1 cellular context compared by ENCODE assay signal in genomic region chr22:45101828-45102227, GRCh38.
TF ChIP-seq lines count a peak whose summit lies in the region.

No MANE protein-coding gene starts in this region.

TF ChIP-seq in K562, 482 proteins besides CTCF, POLR2A, EP300 and RAD21 (continued from another document):
- TF ChIP-seq RAD51 (IDR thresholded peaks at IDR 0.05; ENCODE audit: borderline replicate concordance, low read depth) (peak; percentile 44; the same call in 1 of the 2 replicates), MBD2 (IDR thresholded peaks at IDR 0.05; ENCODE audit: borderline replicate concordance, low read depth) (no peak), ZNF354B (CRISPR knock-in tag; IDR thresholded peaks at IDR 0.05) (no peak), MYC (IDR thresholded peaks at IDR 0.05; ENCODE audit: low read depth, low read length) (peak; percentile 70), MYC (CRISPR knock-in tag; IDR thresholded peaks at IDR 0.05; ENCODE audit: borderline replicate concordance, low read depth) (no peak), RCOR1 (IDR thresholded peaks at IDR 0.05; ENCODE audit: borderline replicate concordance in 1 of 2, low read depth in 2 of 2, low read length in 2 of 2) (0 out of 4 replicates have a peak, but pooled peaks of 1 of the 2 experiments have one; percentile 28), SMC3 (conservative IDR thresholded peaks at IDR 0.05; ENCODE audit: insufficient read depth, low read depth, low read length) (peak; percentile 50; the same call in 1 of the 2 replicates), PATZ1 (CRISPR knock-in tag; IDR thresholded peaks at IDR 0.05; ENCODE audit: borderline replicate concordance) (no peak), ZNF561 (CRISPR knock-in tag; conservative IDR thresholded peaks at IDR 0.05) (no peak), ZFPM2 (CRISPR knock-in tag; IDR thresholded peaks at IDR 0.05) (no peak), SNRNP70 (optimal IDR thresholded peaks at IDR 0.05; ENCODE audit: low read depth, low read length) (no peak), ZNF76 (CRISPR knock-in tag; IDR thresholded peaks at IDR 0.05; ENCODE audit: borderline replicate concordance) (no peak), STAG1 (CRISPR knock-in tag; IDR thresholded peaks at IDR 0.05; ENCODE audit: borderline replicate concordance) (peak; percentile 35; the same call in 1 of the 2 replicates), SMARCC2 (IDR thresholded peaks at IDR 0.05; ENCODE audit: low read depth) (no peak), ZBTB7A (IDR thresholded peaks at IDR 0.05; ENCODE audit: borderline replicate concordance, control insufficient read depth, low read depth, low read length) (0 out of 2 replicates have a peak, but pooled peaks have one; percentile 23), MAFF (IDR thresholded peaks at IDR 0.05; ENCODE audit: low read length) (no peak), SFPQ (IDR thresholded peaks at IDR 0.05; ENCODE audit: low read depth, low read length) (no peak)
- TF ChIP-seq, protein P1, sequence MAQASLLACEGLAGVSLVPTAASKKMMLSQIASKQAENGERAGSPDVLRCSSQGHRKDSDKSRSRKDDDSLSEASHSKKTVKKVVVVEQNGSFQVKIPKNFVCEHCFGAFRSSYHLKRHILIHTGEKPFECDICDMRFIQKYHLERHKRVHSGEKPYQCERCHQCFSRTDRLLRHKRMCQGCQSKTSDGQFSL (CRISPR knock-in tag; IDR thresholded peaks at IDR 0.05): peak; percentile 60; the same call in 1 of the 2 replicates
- TF ChIP-seq, protein P1 (tag; IDR thresholded peaks at IDR 0.05): no peak
